Comparison of ENCODE assay signal across 8 cellular contexts in genomic region chr17:50149099-50149424, GRCh38. TPM values are rescaled to one million over a fixed set of nuclear protein-coding genes. Genes with fewer than 3 reads are reported as not detected.
A peak's percentile ranks its signal among the peaks of the same experiment; 100 is the strongest.
DNase-seq lines count a peak whose midpoint lies in the region; ATAC-seq, FAIRE-seq and TF ChIP-seq lines count a peak whose summit lies in the region.

No MANE protein-coding gene starts in this region.

- H3K4me1 ChIP-seq in kidney (ENCODE audit: control insufficient read depth in 1 of 2, insufficient read depth in 1 of 2, low read depth in 1 of 2, low read length in 2 of 2) (peaks cover 35 to 50% of the 10 kb centered on the region in 2 donors), thoracic aorta (ENCODE audit: control insufficient read depth in 1 of 2, low read depth in 2 of 2) (peaks cover 46 to 63% of the 10 kb centered on the region in 2 donors)

- H3K27ac Mint-ChIP-seq in T-helper 2 cell treated with Interferon-gamma antibody and Interleukin-4, amounts not matched to agents 5 μg/mL and 100 μg/mL, for 36 hours = peak overlapping the region; percentile 73
- H3K27ac Mint-ChIP-seq in activated T-helper 17 cell treated with anti-CD3 and anti-CD28 coated beads, Interleukin-2, amount 50 U/mL, for 72 hours = peak overlapping the region; percentile 95

- FAIRE-seq in kidney (lab: Jason Lieb, UNC) = no peak

- H3K9ac ChIP-seq in kidney (ENCODE audit: low read length in 2 of 2) = peak overlapping the region; percentile 51 to 69

- no peaks in the 10 kb centered on the region for H3K27me3 ChIP-seq in thoracic aorta (replicated peaks; ENCODE audit: insufficient read depth)

- no peaks in the 10 kb centered on the region for H3K27me3 Mint-ChIP-seq in T-helper 2 cell treated with Interferon-gamma antibody and Interleukin-4, amounts not matched to agents 5 μg/mL and 100 μg/mL, for 36 hours (ENCODE audit: low read depth)
- no peaks in the 10 kb centered on the region for H3K27me3 Mint-ChIP-seq in activated T-helper 17 cell treated with anti-CD3 and anti-CD28 coated beads, Interleukin-2, amount 50 U/mL, for 72 hours

- peaks cover 40% of the 10 kb centered on the region for H3K4me1 Mint-ChIP-seq in T-helper 2 cell treated with Interferon-gamma antibody and Interleukin-4, amounts not matched to agents 5 μg/mL and 100 μg/mL, for 36 hours (ENCODE audit: low read depth)
- peaks cover 25% of the 10 kb centered on the region for H3K4me1 Mint-ChIP-seq in activated T-helper 17 cell treated with anti-CD3 and anti-CD28 coated beads, Interleukin-2, amount 50 U/mL, for 72 hours

- H3K9me3 ChIP-seq in kidney (ENCODE audit: control insufficient read depth in 1 of 2, low read length in 2 of 2) (no peaks in the 10 kb centered on the region), thoracic aorta (no peaks in the 10 kb centered on the region)

- no peak for DNase-seq in T-helper 2 cell treated with Interferon-gamma antibody and Interleukin-4, amounts not matched to agents 5 μg/mL and 100 μg/mL, for 36 hours (ENCODE audit: low spot score)
- DNase-seq in T-helper 2 cell (no peak), kidney (no peak), thoracic aorta (ENCODE audit: low spot score) (no peak), NCI-H2081 (lab: John Stamatoyannopoulos, UW) (no peak)

- no peak for TF ChIP-seq CTCF in kidney (IDR thresholded peaks at IDR 0.05; ENCODE audit: borderline replicate concordance, extremely low read depth, insufficient read depth)
- no peak for TF ChIP-seq CTCF in thoracic aorta (IDR thresholded peaks at IDR 0.05)

- H3K36me3 ChIP-seq in kidney (ENCODE audit: control insufficient read depth in 1 of 2, insufficient read depth in 2 of 2, low read length in 2 of 2) = peaks cover 7 to 9% of the 10 kb centered on the region in 2 donors
- peaks cover 15% of the 10 kb centered on the region for H3K36me3 ChIP-seq in thoracic aorta

- H3K4me3 Mint-ChIP-seq in T-helper 2 cell treated with Interferon-gamma antibody and Interleukin-4, amounts not matched to agents 5 μg/mL and 100 μg/mL, for 36 hours = peak overlapping the region; percentile 91
- peak overlapping the region; percentile 98 for H3K4me3 Mint-ChIP-seq in activated T-helper 17 cell treated with anti-CD3 and anti-CD28 coated beads, Interleukin-2, amount 50 U/mL, for 72 hours

- ATAC-seq in activated T-helper 17 cell treated with anti-CD3 and anti-CD28 coated beads, Interleukin-2, amount 50 U/mL, for 72 hours (replicated peaks) = no peak
- ATAC-seq in thoracic aorta (ENCODE audit: insufficient number of reproducible peaks, low FRiP score, low read depth) = no peak
- no peak for ATAC-seq in HG02884 (IDR thresholded peaks at IDR 0.05; ENCODE audit: unreplicated experiment)
- ATAC-seq in GM21576 (IDR thresholded peaks at IDR 0.05; ENCODE audit: unreplicated experiment) = no peak

- peak overlapping the region; percentile 57 to 62 for H3K4me3 ChIP-seq in kidney (ENCODE audit: low read length in 2 of 2)
- H3K4me3 ChIP-seq in thoracic aorta = peak overlapping the region; percentile 96

- H3K36me3 Mint-ChIP-seq in T-helper 2 cell treated with Interferon-gamma antibody and Interleukin-4, amounts not matched to agents 5 μg/mL and 100 μg/mL, for 36 hours (ENCODE audit: low read depth) = peaks cover 42% of the 10 kb centered on the region
- peaks cover 66% of the 10 kb centered on the region for H3K36me3 Mint-ChIP-seq in activated T-helper 17 cell treated with anti-CD3 and anti-CD28 coated beads, Interleukin-2, amount 50 U/mL, for 72 hours (ENCODE audit: low read depth)

- intact Hi-C loops in kidney (cut with DNase I) = no loop called here

- H3K9me3 Mint-ChIP-seq in T-helper 2 cell treated with Interferon-gamma antibody and Interleukin-4, amounts not matched to agents 5 μg/mL and 100 μg/mL, for 36 hours = no peaks in the 10 kb centered on the region
- no peaks in the 10 kb centered on the region for H3K9me3 Mint-ChIP-seq in activated T-helper 17 cell treated with anti-CD3 and anti-CD28 coated beads, Interleukin-2, amount 50 U/mL, for 72 hours

- H3K27ac ChIP-seq in kidney (ENCODE audit: low read depth in 2 of 2, low read length in 2 of 2) (peak overlapping the region; percentile 83 to 88), thoracic aorta (peak overlapping the region; percentile 90 to 92)

RNA-seq across cellular contexts. Expression of gene PPP1R9B, which starts 1.4 kb away (rescaled TPM):
- 10 to 100 TPM; 73.6 to 89.2 TPM for total RNA-seq in activated T-helper 17 cell treated with anti-CD3 and anti-CD28 coated beads, Interleukin-2, amount 50 U/mL, for 72 hours
- total RNA-seq in kidney = 64.4 TPM
- polyA plus RNA-seq in kidney (ENCODE audit: insufficient read depth, low read depth, low replicate concordance) = 17.1 TPM
- 10 to 100 TPM; 53.3 to 67.1 TPM for total RNA-seq in thoracic aorta

RNA-seq across cellular contexts. Expression of gene SGCA, which starts 16.7 kb away (rescaled TPM):
- total RNA-seq in activated T-helper 17 cell treated with anti-CD3 and anti-CD28 coated beads, Interleukin-2, amount 50 U/mL, for 72 hours = not detected
- 4.2 TPM for total RNA-seq in kidney
- 5.5 TPM for polyA plus RNA-seq in kidney (ENCODE audit: insufficient read depth, low read depth, low replicate concordance)
- 100 to 1,000 TPM in 1 of 2 donors, 10 to 100 TPM in 1; 95.5 to 158 TPM for total RNA-seq in thoracic aorta

RNA-seq across cellular contexts. Expression of gene SAMD14, which starts 19.1 kb away (rescaled TPM):
- total RNA-seq in activated T-helper 17 cell treated with anti-CD3 and anti-CD28 coated beads, Interleukin-2, amount 50 U/mL, for 72 hours = 1 to 10 TPM in 1 of 2 donors, under 1 TPM in 1; 0.84 to 6.9 TPM
- total RNA-seq in kidney (5.0 TPM), thoracic aorta (10 to 100 TPM in 1 of 2 donors, 1 to 10 TPM in 1; 9.7 to 11.5 TPM)
- polyA plus RNA-seq in kidney (ENCODE audit: insufficient read depth, low read depth, low replicate concordance) = 3.7 TPM

RNA-seq across cellular contexts. Expression of gene COL1A1, which starts 52.4 kb away (rescaled TPM):
- total RNA-seq in activated T-helper 17 cell treated with anti-CD3 and anti-CD28 coated beads, Interleukin-2, amount 50 U/mL, for 72 hours = 1 to 10 TPM in 1 of 2 donors, under 1 TPM in 1; 0.37 to 1.9 TPM
- total RNA-seq in kidney (142 TPM), thoracic aorta (100 to 1,000 TPM; 261 to 270 TPM)
- polyA plus RNA-seq in kidney (ENCODE audit: insufficient read depth, low read depth, low replicate concordance) = 9.2 TPM

RNA-seq across cellular contexts. Expression of gene PDK2, which starts 53.9 kb away (rescaled TPM):
- total RNA-seq in activated T-helper 17 cell treated with anti-CD3 and anti-CD28 coated beads, Interleukin-2, amount 50 U/mL, for 72 hours = 10 to 100 TPM; 10.0 to 15.2 TPM
- total RNA-seq in kidney = 41.9 TPM
- polyA plus RNA-seq in kidney (ENCODE audit: insufficient read depth, low read depth, low replicate concordance) = 121 TPM
- total RNA-seq in thoracic aorta = 10 to 100 TPM; 35.5 to 74.9 TPM

Comparison
In these comparisons a context has a peak if more than half of its experiments do, and no peak if none do; other contexts are left out.
1. RNA of gene SGCA, which starts 16.7 kb away (total RNA-seq): 95.5 to 158 TPM in thoracic aorta; 4.2 TPM in kidney (single experiment) and not detected in activated T-helper 17 cell treated with anti-CD3 and anti-CD28 coated beads, Interleukin-2, amount 50 U/mL, for 72 hours; every median in the first group is over 10 times any median in the second.